Comparison of ENCODE assay signal across 17 cellular contexts in the genomic region with DNA sequence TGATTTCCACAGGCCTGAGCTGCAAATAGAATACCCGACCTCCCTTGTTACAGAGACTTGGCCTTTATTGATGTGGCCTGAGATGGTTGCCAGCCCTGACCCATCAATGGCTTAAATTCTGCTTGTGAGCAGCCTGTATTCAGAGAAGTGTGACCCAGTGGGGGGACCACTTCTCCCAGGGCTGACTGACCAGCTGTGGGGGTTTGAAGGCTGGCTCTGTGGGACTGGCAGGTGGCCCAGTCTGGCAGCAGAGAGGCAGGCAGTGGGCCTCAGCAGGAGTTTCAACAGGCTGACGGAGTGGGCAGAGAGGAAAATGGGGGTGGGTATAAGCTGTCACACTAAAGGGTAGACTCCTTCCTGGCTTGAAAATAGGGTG. TPM values are rescaled to one million over a fixed set of nuclear protein-coding genes. Genes with fewer than 3 reads are reported as not detected.
A peak's percentile ranks its signal among the peaks of the same experiment; 100 is the strongest.
DNase-seq lines count a peak whose midpoint lies in the region; ATAC-seq and TF ChIP-seq lines count a peak whose summit lies in the region.
"Had no signal": no experiment of that assay in that cellular context is flagged by ENCODE, and none has a peak within 500 bp of the region (broad histone marks: within the 10 kb centered on the region; RNA-seq: fewer than 3 reads in every experiment).

No MANE protein-coding gene starts in this region.

- ATAC-seq in GM21367 (IDR thresholded peaks at IDR 0.05; ENCODE audit: unreplicated experiment), result no peak

- TF ChIP-seq CTCF in dorsolateral prefrontal cortex (IDR thresholded peaks at IDR 0.05 in 54 of 56, conservative IDR thresholded peaks at IDR 0.05 in 2 of 56; ENCODE audit: low read depth in 1 of 56, partially characterized antibody in 56 of 56), result no peak

- H3K4me3 ChIP-seq in dorsolateral prefrontal cortex, result no peak overlapping the region
- H3K4me3 ChIP-seq: esophagus muscularis mucosa, hepatocyte, right atrium auricular region had no signal

- no peaks in the 10 kb centered on the region for H3K27me3 ChIP-seq in dorsolateral prefrontal cortex
- H3K27me3 ChIP-seq: BE2C, esophagus muscularis mucosa, hepatocyte, right atrium auricular region had no signal

- intact Hi-C loops in dorsolateral prefrontal cortex (cut with DNase I), result loop anchor here (1.0 kb wide), 2 partner anchors 60 to 61 kb away; no protein-coding TSS in a partner anchor

- H3K27ac ChIP-seq in dorsolateral prefrontal cortex, result peak overlapping the region; percentile 72 to 100 (median 98)
- H3K27ac ChIP-seq: esophagus muscularis mucosa, hepatocyte, right atrium auricular region had no signal

- DNase-seq in Ammon's horn (ENCODE audit: low spot score) (peak; percentile 91), DMS 273 treated with DMSO at 0.1 percent for 48 hours (lab: John Stamatoyannopoulos, UW) (peak; percentile 35), dorsolateral prefrontal cortex (peak; percentile 35 to 90 (median 82)), occipital lobe (lab: John Stamatoyannopoulos, UW) (peak; percentile 76), COLO668 (lab: John Stamatoyannopoulos, UW; ENCODE audit: unreplicated experiment) (no peak)
- no peak for DNase-seq in central memory CD4-positive, alpha-beta T cell
- DNase-seq in activated CD8-positive, alpha-beta memory T cell treated with anti-CD3 and anti-CD28 coated beads for 24 hours, result no peak
- DNase-seq: activated CD4-positive, alpha-beta T cell treated with anti-CD3 and anti-CD28 coated beads, Interleukin-2, amount 50 U/mL, for 1 hour; BE2C; DND-41; left colon; MV-4-11; SHP77 treated with DMSO at 0.1 percent for 48 hours had no signal

RNA-seq across cellular contexts. Expression of a gene that starts 12.2 kb away (rescaled TPM):
- total RNA-seq in dorsolateral prefrontal cortex (10 to 100 TPM; 36.9 to 90.0 (median 52.6) TPM), occipital lobe (5.8 TPM)

Comparison
In these comparisons a context has a peak if more than half of its experiments do, and no peak if none do; other contexts are left out.
1. DNase-seq: peak in Ammon's horn (single experiment), DMS 273 treated with DMSO at 0.1 percent for 48 hours (single experiment), dorsolateral prefrontal cortex (10 of 10) and occipital lobe (single experiment); none in COLO668 (single experiment), central memory CD4-positive, alpha-beta T cell (single experiment) and activated CD8-positive, alpha-beta memory T cell treated with anti-CD3 and anti-CD28 coated beads for 24 hours (single experiment).